Comparison of ENCODE assay signal across 22 cellular contexts in the genomic region with DNA sequence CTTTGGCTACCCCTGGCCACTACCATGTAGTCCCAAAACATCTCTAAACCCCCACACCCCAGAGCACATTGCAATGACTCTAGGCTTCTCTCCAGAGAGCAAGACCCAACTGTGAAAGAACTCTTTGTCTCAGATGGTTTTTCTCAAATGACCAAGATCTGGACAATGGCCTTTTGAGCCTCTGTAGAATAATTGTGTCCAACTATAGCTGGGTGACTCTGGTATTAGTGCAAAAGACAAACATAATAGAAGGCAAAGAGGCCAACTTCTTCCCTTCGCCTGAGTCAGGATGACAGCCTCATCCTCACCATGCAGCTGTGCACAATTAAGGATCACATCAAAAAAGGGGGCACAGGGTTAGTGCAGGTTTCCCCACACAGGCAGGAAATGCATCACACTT.
DNase-seq lines count a peak whose midpoint lies in the region; ATAC-seq and TF ChIP-seq lines count a peak whose summit lies in the region.
"Had no signal": no experiment of that assay in that cellular context is flagged by ENCODE, and none has a peak within 500 bp of the region (broad histone marks: within the 10 kb centered on the region; RNA-seq: fewer than 3 reads in every experiment).

No MANE protein-coding gene starts in this region.

- H3K27ac Mint-ChIP-seq in brain = peak overlapping the region in 3 of 5 experiments; percentile 35 to 67 (median 37)
- H3K27ac Mint-ChIP-seq in naive thymus-derived CD8-positive, alpha-beta T cell = no peak overlapping the region
- H3K27ac Mint-ChIP-seq in effector memory CD8-positive, alpha-beta T cell = no peak overlapping the region
- H3K27ac Mint-ChIP-seq: activated CD4-positive, alpha-beta memory T cell treated with anti-CD3 and anti-CD28 coated beads for 36 hours; CD4-positive, CD25-positive, alpha-beta regulatory T cell; natural killer cell had no signal

- no peak for TF ChIP-seq CTCF in brain (conservative IDR thresholded peaks at IDR 0.05)

- ATAC-seq in GM18520 (IDR thresholded peaks at IDR 0.05; ENCODE audit: unreplicated experiment) = no peak
- no peak for ATAC-seq in naive thymus-derived CD8-positive, alpha-beta T cell
- ATAC-seq in effector memory CD8-positive, alpha-beta T cell (replicated peaks) = no peak
- ATAC-seq: natural killer cell, Right ventricle myocardium inferior had no signal

- peaks cover 36% of the 10 kb centered on the region for H3K4me1 Mint-ChIP-seq in brain
- H3K4me1 Mint-ChIP-seq in naive thymus-derived CD8-positive, alpha-beta T cell = no peaks in the 10 kb centered on the region
- no peaks in the 10 kb centered on the region for H3K4me1 Mint-ChIP-seq in effector memory CD8-positive, alpha-beta T cell (ENCODE audit: low read depth in 2 of 2)
- H3K4me1 Mint-ChIP-seq: CD4-positive, CD25-positive, alpha-beta regulatory T cell; natural killer cell had no signal

- POLR2A ChIA-PET in naive thymus-derived CD8-positive, alpha-beta T cell (lab: Charles Lee) = no interaction called here

- peak overlapping the region in 1 of 5 experiments; percentile 40 for H3K4me3 Mint-ChIP-seq in brain
- no peak overlapping the region for H3K4me3 Mint-ChIP-seq in naive thymus-derived CD8-positive, alpha-beta T cell
- no peak overlapping the region for H3K4me3 Mint-ChIP-seq in effector memory CD8-positive, alpha-beta T cell
- H3K4me3 Mint-ChIP-seq: activated CD4-positive, alpha-beta memory T cell treated with anti-CD3 and anti-CD28 coated beads for 36 hours; CD4-positive, CD25-positive, alpha-beta regulatory T cell; natural killer cell had no signal

- H3K9me3 Mint-ChIP-seq in brain = no peaks in the 10 kb centered on the region
- H3K9me3 Mint-ChIP-seq in naive thymus-derived CD8-positive, alpha-beta T cell = peaks cover 0 to 10% (median 2%) of the 10 kb centered on the region in 9 donors
- peaks cover 0 to 4% of the 10 kb centered on the region in 2 donors for H3K9me3 Mint-ChIP-seq in effector memory CD8-positive, alpha-beta T cell

- H3K36me3 Mint-ChIP-seq in brain = no peaks in the 10 kb centered on the region
- no peaks in the 10 kb centered on the region for H3K36me3 Mint-ChIP-seq in naive thymus-derived CD8-positive, alpha-beta T cell
- no peaks in the 10 kb centered on the region for H3K36me3 Mint-ChIP-seq in effector memory CD8-positive, alpha-beta T cell (ENCODE audit: insufficient read depth)
- H3K36me3 Mint-ChIP-seq: activated CD4-positive, alpha-beta memory T cell treated with anti-CD3 and anti-CD28 coated beads for 36 hours; CD4-positive, CD25-positive, alpha-beta regulatory T cell; natural killer cell had no signal

- peak; percentile 5 for DNase-seq in G401 (ENCODE audit: low spot score)
- peak; percentile 98 for DNase-seq in globus pallidus (ENCODE audit: low spot score)
- DNase-seq in putamen (ENCODE audit: low spot score) = peak; percentile 97
- no peak for DNase-seq in naive thymus-derived CD8-positive, alpha-beta T cell
- DNase-seq in NCI-H146 treated with DMSO at 0.1 percent for 48 hours (lab: John Stamatoyannopoulos, UW; ENCODE audit: unreplicated experiment) = no peak
- DNase-seq in effector memory CD8-positive, alpha-beta T cell = no peak
- DNase-seq: ACHN; activated CD4-positive, alpha-beta memory T cell treated with anti-CD3 and anti-CD28 coated beads for 36 hours; activated CD4-positive, CD25-positive, alpha-beta regulatory T cell; activated gamma-delta T cell treated with Interleukin-2 at 50 U/mL for 16 hours; CD4-positive, CD25-positive, alpha-beta regulatory T cell; DMS153; GF-D8; KBM-7; mesendoderm; natural killer cell; NCI-H187 treated with DMSO at 0.1 percent for 48 hours; NCI-H226; uterus had no signal

- peaks cover 4% of the 10 kb centered on the region for H3K27me3 Mint-ChIP-seq in brain
- peaks cover 1 to 15% (median 5%) of the 10 kb centered on the region in 5 donors for H3K27me3 Mint-ChIP-seq in naive thymus-derived CD8-positive, alpha-beta T cell
- H3K27me3 Mint-ChIP-seq in effector memory CD8-positive, alpha-beta T cell = no peaks in the 10 kb centered on the region
- H3K27me3 Mint-ChIP-seq: CD4-positive, CD25-positive, alpha-beta regulatory T cell had no signal

- in situ Hi-C loops in G401 (cut with HindIII; ENCODE audit: low sequenced_read_pairs) = no loop called here

Comparison
In these comparisons a context has a peak if more than half of its experiments do, and no peak if none do; other contexts are left out.
1. DNase-seq: peak in G401 (single experiment), globus pallidus (single experiment) and putamen (single experiment); none in naive thymus-derived CD8-positive, alpha-beta T cell (0 of 10), NCI-H146 treated with DMSO at 0.1 percent for 48 hours (single experiment) and effector memory CD8-positive, alpha-beta T cell (0 of 3).
2. H3K27ac Mint-ChIP-seq: peak in brain (3 of 5); none in naive thymus-derived CD8-positive, alpha-beta T cell (0 of 10) and effector memory CD8-positive, alpha-beta T cell (0 of 2).